Comparison of ENCODE assay signal across 8 cellular contexts in the genomic region with DNA sequence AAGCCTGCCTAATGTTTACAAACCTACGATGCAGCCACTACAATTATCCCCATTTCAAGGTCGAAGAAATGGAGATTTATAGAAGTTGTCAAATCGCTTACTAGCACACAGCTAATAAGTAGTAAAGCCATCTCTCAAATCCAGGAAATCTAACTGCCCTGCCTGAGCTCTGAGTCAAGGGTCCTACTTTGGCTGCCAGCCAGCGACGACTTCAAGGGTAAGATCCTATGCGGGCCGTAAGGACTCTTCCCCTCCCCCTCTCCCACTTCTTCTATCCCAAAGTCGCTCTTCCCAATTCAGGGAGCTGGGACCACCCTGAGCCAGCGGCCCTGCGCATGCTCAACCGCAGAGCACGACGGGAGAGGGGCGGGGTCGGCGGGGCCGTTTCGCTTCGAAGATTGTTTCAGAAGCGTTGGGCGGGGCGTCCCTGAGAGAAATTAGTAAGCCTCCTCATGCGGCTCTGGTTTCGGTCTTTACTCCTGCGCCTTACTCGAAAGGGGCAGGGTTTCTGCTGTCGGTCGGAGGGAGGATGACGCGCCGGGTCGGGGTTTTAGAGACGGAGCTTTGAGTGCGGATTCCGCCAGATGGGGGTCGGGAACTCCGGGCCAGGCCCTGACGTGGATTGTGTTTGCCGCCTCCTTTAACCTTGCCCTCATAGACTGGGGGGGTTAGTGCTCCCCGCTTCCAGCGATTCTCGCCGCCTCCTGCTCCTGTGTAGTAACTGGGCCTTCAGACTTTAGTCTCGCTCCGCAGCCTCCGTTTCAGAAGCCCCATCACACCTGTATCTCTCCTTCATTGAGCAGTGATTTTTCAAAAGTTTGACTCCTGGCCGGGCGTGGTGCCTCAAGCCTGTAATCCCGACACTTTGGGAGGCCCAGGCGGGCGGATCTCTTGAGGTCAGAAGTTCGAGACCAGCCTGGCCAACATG. TPM values are rescaled to one million over a fixed set of nuclear protein-coding genes. Genes with fewer than 3 reads are reported as not detected.
DNase-seq lines count a peak whose midpoint lies in the region; ATAC-seq and TF ChIP-seq lines count a peak whose summit lies in the region.

A gene (plus strand): TSS at position 383 of the 928 bp plus-strand sequence. CDS start 14,603 bp downstream, outside the sequence.

- TF ChIP-seq CTCF in PC-9 (conservative IDR thresholded peaks at IDR 0.05), result no peak
- TF ChIP-seq CTCF in fibroblast of lung (conservative IDR thresholded peaks at IDR 0.05 in 1 of 2, IDR thresholded peaks at IDR 0.05 in 1 of 2; ENCODE audit: low read depth in 1 of 2, low read length in 2 of 2), result no peak

- POLR2A ChIA-PET in PC-9 (lab: Charles Lee; ENCODE audit: unreplicated experiment), result interaction anchor here (0.7 to 0.8 kb wide), 3 partner anchors 14 to 63 kb away, joined by 5 to 32 read pairs (median 14); a partner anchor contains a TSS
- POLR2A ChIA-PET in naive thymus-derived CD4-positive, alpha-beta T cell (lab: Charles Lee), result interaction anchor here (1.1 to 1.5 kb wide), 4 partner anchors 49 to 114 kb away, joined by 3 to 13 read pairs (median 4); a partner anchor contains a TSS

- peak within 1 kb of the TSS; percentile 100 for H3K27ac Mint-ChIP-seq in activated T-helper 1 cell treated with anti-CD3 and anti-CD28 coated beads, Interleukin-12 subunit alpha, Interleukin-12 subunit beta, Interleukin-2, Interleukin-4 antibody, amounts not matched to agents 30 ng/mL and 10 ng/mL and 1 ng/mL, durations not matched to agents 14 hours and 24 hours and 36 hours
- peak within 1 kb of the TSS; percentile 97 to 100 (median 99) for H3K27ac Mint-ChIP-seq in naive thymus-derived CD4-positive, alpha-beta T cell
- H3K27ac Mint-ChIP-seq in stimulated activated memory B cell treated with anti-CD40 and anti-IgM and Interleukin-4, amounts not matched to agents 10 μg/mL and 1 μg/mL and 100 μg/mL, for 72 hours, result peak within 1 kb of the TSS; percentile 100

- peaks cover 12% of the 10 kb centered on the region; the same call in 1 of the 2 replicates for H3F3A ChIP-seq in PC-9 (ENCODE audit: insufficient read depth, low read depth)

- H3K27me3 ChIP-seq in PC-9 (ENCODE audit: insufficient read depth, low read depth) (no peaks in the 10 kb centered on the region), fibroblast of lung (ENCODE audit: control insufficient read depth, insufficient read depth, low read length) (no peaks in the 10 kb centered on the region)
- no peaks in the 10 kb centered on the region for H3K27me3 ChIP-seq in naive thymus-derived CD4-positive, alpha-beta T cell (ENCODE audit: control insufficient read depth in 2 of 2, insufficient read depth in 2 of 2, low read length in 2 of 2)

- no peaks in the 10 kb centered on the region for H3K9me2 ChIP-seq in PC-9 (ENCODE audit: insufficient read depth)

- no peak for TF ChIP-seq RAD21 in Ishikawa (IDR thresholded peaks at IDR 0.05; ENCODE audit: low read depth)

- H3K4me3 ChIP-seq in PC-9 (peak within 1 kb of the TSS; percentile 83), fibroblast of lung (replicated peaks in 1 of 4; ENCODE audit: control extremely low read depth in 1 of 4, insufficient read depth in 1 of 4, low read depth in 3 of 4, low read length in 4 of 4) (peak within 1 kb of the TSS; percentile 63 to 92 (median 68))
- H3K4me3 ChIP-seq in naive thymus-derived CD4-positive, alpha-beta T cell (ENCODE audit: low read length), result peak within 1 kb of the TSS; percentile 72

- no peaks in the 10 kb centered on the region for H3K9me3 ChIP-seq in PC-9 (ENCODE audit: insufficient read depth, low read depth)
- H3K9me3 ChIP-seq in fibroblast of lung (ENCODE audit: control insufficient read depth, insufficient read depth, low read depth, low read length), result no peaks in the 10 kb centered on the region
- no peaks in the 10 kb centered on the region for H3K9me3 ChIP-seq in naive thymus-derived CD4-positive, alpha-beta T cell (ENCODE audit: control insufficient read depth in 2 of 3, low read length in 3 of 3)

- CTCF ChIA-PET in PC-9 (lab: Charles Lee), result interaction anchor here (0.6 to 0.9 kb wide), 2 partner anchors 30 to 48 kb away, joined by 3 to 11 read pairs; a partner anchor contains a TSS
- CTCF ChIA-PET in naive thymus-derived CD4-positive, alpha-beta T cell (lab: Charles Lee), result interaction anchor here (0.6 kb wide), 1 partner anchor 774 kb away, joined by 3 read pairs; no protein-coding TSS in a partner anchor

- H3K36me3 Mint-ChIP-seq in activated T-helper 1 cell treated with anti-CD3 and anti-CD28 coated beads, Interleukin-12 subunit alpha, Interleukin-12 subunit beta, Interleukin-2, Interleukin-4 antibody, amounts not matched to agents 30 ng/mL and 10 ng/mL and 1 ng/mL, durations not matched to agents 14 hours and 24 hours and 36 hours (ENCODE audit: low read depth), result peaks cover 8% of the 10 kb centered on the region
- peaks cover 4 to 18% (median 5%) of the 10 kb centered on the region in 5 donors for H3K36me3 Mint-ChIP-seq in naive thymus-derived CD4-positive, alpha-beta T cell
- peaks cover 9% of the 10 kb centered on the region for H3K36me3 Mint-ChIP-seq in stimulated activated memory B cell treated with anti-CD40 and anti-IgM and Interleukin-4, amounts not matched to agents 10 μg/mL and 1 μg/mL and 100 μg/mL, for 72 hours

- peaks cover 47% of the 10 kb centered on the region for H3K79me2 ChIP-seq in PC-9 (ENCODE audit: low read depth)
- peaks cover 34% of the 10 kb centered on the region for H3K79me2 ChIP-seq in fibroblast of lung (ENCODE audit: control insufficient read depth, insufficient read depth, low read length)

- peaks cover 16% of the 10 kb centered on the region for H3K9me3 Mint-ChIP-seq in activated T-helper 1 cell treated with anti-CD3 and anti-CD28 coated beads, Interleukin-12 subunit alpha, Interleukin-12 subunit beta, Interleukin-2, Interleukin-4 antibody, amounts not matched to agents 30 ng/mL and 10 ng/mL and 1 ng/mL, durations not matched to agents 14 hours and 24 hours and 36 hours
- peaks cover 0 to 12% (median 0%) of the 10 kb centered on the region in 11 donors for H3K9me3 Mint-ChIP-seq in naive thymus-derived CD4-positive, alpha-beta T cell
- peaks cover 3% of the 10 kb centered on the region for H3K9me3 Mint-ChIP-seq in stimulated activated memory B cell treated with anti-CD40 and anti-IgM and Interleukin-4, amounts not matched to agents 10 μg/mL and 1 μg/mL and 100 μg/mL, for 72 hours

- intact Hi-C loops in PC-9 (cut with micrococcal nuclease; ENCODE audit: unreplicated experiment), result loop anchor here (1.0 kb wide), 1 partner anchor 48 kb away; a partner anchor contains a TSS
- intact Hi-C loops in activated T-helper 1 cell treated with anti-CD3 and anti-CD28 coated beads, Interleukin-12 subunit alpha, Interleukin-12 subunit beta, Interleukin-2, Interleukin-4 antibody, amounts not matched to agents 30 ng/mL and 10 ng/mL and 1 ng/mL, durations not matched to agents 14 hours and 24 hours and 36 hours (cut with micrococcal nuclease), result loop anchor here (1.0 to 2.0 kb wide), 5 partner anchors 48 to 220 kb away; a partner anchor contains a TSS
- intact Hi-C loops in naive thymus-derived CD4-positive, alpha-beta T cell (cut with micrococcal nuclease), result loop anchor here (1.0 to 10.0 kb wide), 6 partner anchors 48 to 220 kb away; a partner anchor contains a TSS

- H3K4me1 ChIP-seq in PC-9 (replicated peaks; ENCODE audit: insufficient read depth), result peaks cover 19% of the 10 kb centered on the region
- peaks cover 4% of the 10 kb centered on the region for H3K4me1 ChIP-seq in fibroblast of lung (ENCODE audit: control insufficient read depth, extremely low read depth, insufficient read depth, low read length)
- H3K4me1 ChIP-seq in naive thymus-derived CD4-positive, alpha-beta T cell (ENCODE audit: control insufficient read depth in 2 of 2, insufficient read depth in 2 of 2, low read length in 2 of 2), result peaks cover 8 to 11% of the 10 kb centered on the region in 2 donors

- H3K27ac ChIP-seq in PC-9 (peak within 1 kb of the TSS; percentile 88), fibroblast of lung (ENCODE audit: insufficient read depth, low read length) (peak within 1 kb of the TSS; percentile 88)
- H3K27ac ChIP-seq in naive thymus-derived CD4-positive, alpha-beta T cell (ENCODE audit: low read depth, low read length), result peak within 1 kb of the TSS; percentile 86

- peak within 1 kb of the TSS; percentile 98 for H3K4me3 Mint-ChIP-seq in activated T-helper 1 cell treated with anti-CD3 and anti-CD28 coated beads, Interleukin-12 subunit alpha, Interleukin-12 subunit beta, Interleukin-2, Interleukin-4 antibody, amounts not matched to agents 30 ng/mL and 10 ng/mL and 1 ng/mL, durations not matched to agents 14 hours and 24 hours and 36 hours
- H3K4me3 Mint-ChIP-seq in naive thymus-derived CD4-positive, alpha-beta T cell, result peak within 1 kb of the TSS; percentile 84 to 100 (median 98)
- H3K4me3 Mint-ChIP-seq in stimulated activated memory B cell treated with anti-CD40 and anti-IgM and Interleukin-4, amounts not matched to agents 10 μg/mL and 1 μg/mL and 100 μg/mL, for 72 hours, result peak within 1 kb of the TSS; percentile 98

- H3K9ac ChIP-seq in fibroblast of lung (ENCODE audit: insufficient read depth, low read length), result peak within 1 kb of the TSS; percentile 75

- H4K20me1 ChIP-seq in PC-9 (ENCODE audit: insufficient read depth), result peaks cover 2% of the 10 kb centered on the region; the same call in 1 of the 2 replicates
- no peaks in the 10 kb centered on the region for H4K20me1 ChIP-seq in fibroblast of lung (ENCODE audit: control insufficient read depth, extremely low read depth, insufficient read depth, low read length)

- TF ChIP-seq EP300 in Ishikawa (IDR thresholded peaks at IDR 0.05; ENCODE audit: borderline replicate concordance), result no peak

- H3K4me1 Mint-ChIP-seq in activated T-helper 1 cell treated with anti-CD3 and anti-CD28 coated beads, Interleukin-12 subunit alpha, Interleukin-12 subunit beta, Interleukin-2, Interleukin-4 antibody, amounts not matched to agents 30 ng/mL and 10 ng/mL and 1 ng/mL, durations not matched to agents 14 hours and 24 hours and 36 hours (ENCODE audit: low read depth), result peaks cover 34% of the 10 kb centered on the region
- H3K4me1 Mint-ChIP-seq in naive thymus-derived CD4-positive, alpha-beta T cell, result peaks cover 24 to 47% (median 42%) of the 10 kb centered on the region in 7 donors
- H3K4me1 Mint-ChIP-seq in stimulated activated memory B cell treated with anti-CD40 and anti-IgM and Interleukin-4, amounts not matched to agents 10 μg/mL and 1 μg/mL and 100 μg/mL, for 72 hours, result peaks cover 39% of the 10 kb centered on the region

- BruUV-seq in PC-9 (replicated peaks; lab: Mats Ljungman, UMichigan), result TSS peak; percentile 92

- peak; percentile 75 for DNase-seq in DMS153 (lab: John Stamatoyannopoulos, UW)
- DNase-seq in PC-9, result peak; percentile 80 to 84
- peak; percentile 82 for DNase-seq in activated T-helper 1 cell treated with anti-CD3 and anti-CD28 coated beads, Interleukin-12 subunit alpha, Interleukin-12 subunit beta, Interleukin-2, Interleukin-4 antibody, amounts not matched to agents 30 ng/mL and 10 ng/mL and 1 ng/mL, durations not matched to agents 14 hours and 24 hours and 36 hours (ENCODE audit: low spot score)
- DNase-seq in fibroblast of lung (ENCODE audit: low read depth in 2 of 2), result peak; percentile 86 to 87
- peak; percentile 64 to 87 (median 75) for DNase-seq in naive thymus-derived CD4-positive, alpha-beta T cell

- H3K27me3 Mint-ChIP-seq in activated T-helper 1 cell treated with anti-CD3 and anti-CD28 coated beads, Interleukin-12 subunit alpha, Interleukin-12 subunit beta, Interleukin-2, Interleukin-4 antibody, amounts not matched to agents 30 ng/mL and 10 ng/mL and 1 ng/mL, durations not matched to agents 14 hours and 24 hours and 36 hours (ENCODE audit: insufficient read depth), result no peaks in the 10 kb centered on the region
- peaks cover 0 to 17% (median 10%) of the 10 kb centered on the region in 5 donors for H3K27me3 Mint-ChIP-seq in naive thymus-derived CD4-positive, alpha-beta T cell
- H3K27me3 Mint-ChIP-seq in stimulated activated memory B cell treated with anti-CD40 and anti-IgM and Interleukin-4, amounts not matched to agents 10 μg/mL and 1 μg/mL and 100 μg/mL, for 72 hours, result peaks cover 18% of the 10 kb centered on the region

- ATAC-seq in GM21529 (IDR thresholded peaks at IDR 0.05; ENCODE audit: unreplicated experiment), result peak; percentile 93
- peak; percentile 92 for ATAC-seq in naive thymus-derived CD4-positive, alpha-beta T cell
- peak; percentile 97 for ATAC-seq in stimulated activated memory B cell treated with anti-CD40 and anti-IgM and Interleukin-4, amounts not matched to agents 10 μg/mL and 1 μg/mL and 100 μg/mL, for 72 hours

- H2AFZ ChIP-seq in PC-9, result peak within 1 kb of the TSS; percentile 93
- H2AFZ ChIP-seq in fibroblast of lung (ENCODE audit: low read length), result peak within 1 kb of the TSS; percentile 98

- H3K4me2 ChIP-seq in PC-9 (peak within 1 kb of the TSS; percentile 75), fibroblast of lung (ENCODE audit: extremely low read depth, insufficient read depth, low read length) (peak within 1 kb of the TSS; percentile 95)

- no peaks in the 10 kb centered on the region for H3K36me3 ChIP-seq in PC-9 (ENCODE audit: low read depth)
- H3K36me3 ChIP-seq in fibroblast of lung (ENCODE audit: control insufficient read depth, insufficient read depth, low read length), result no peaks in the 10 kb centered on the region
- no peaks in the 10 kb centered on the region for H3K36me3 ChIP-seq in naive thymus-derived CD4-positive, alpha-beta T cell (ENCODE audit: control insufficient read depth in 2 of 3, insufficient read depth in 3 of 3, low read length in 3 of 3)

RNA-seq across cellular contexts. Expression of the gene that starts here (rescaled TPM):
- 31.9 and 49.7 TPM in 2 replicates for total RNA-seq in PC-9 (2021)
- total RNA-seq in activated T-helper 1 cell treated with anti-CD3 and anti-CD28 coated beads, Interleukin-12 subunit alpha, Interleukin-12 subunit beta, Interleukin-2, Interleukin-4 antibody, amounts not matched to agents 30 ng/mL and 10 ng/mL and 1 ng/mL, durations not matched to agents 14 hours and 24 hours and 36 hours, result 3.3 and 5.3 TPM in 2 replicates
- total RNA-seq in fibroblast of lung, result 18.5 and 19.0 TPM in 2 replicates
- polyA plus RNA-seq in fibroblast of lung, result 9.0 and 10.3 TPM in 2 replicates
- polyA plus RNA-seq in fibroblast of lung (2012), result 4.0 and 4.9 TPM in 2 replicates
- polyA minus RNA-seq in fibroblast of lung (ENCODE audit: low replicate concordance), result 1.2 and 19.5 TPM in 2 replicates
- 10 to 100 TPM; 11.8 to 21.2 (median 13.9) TPM for total RNA-seq in naive thymus-derived CD4-positive, alpha-beta T cell
- polyA plus RNA-seq in naive thymus-derived CD4-positive, alpha-beta T cell, result 10 to 100 TPM; 15.5 to 18.4 TPM

Comparison
In these comparisons a context has a peak if more than half of its experiments do, and no peak if none do; other contexts are left out.
1. Peak in every context shown above with its lines: DNase-seq, ATAC-seq, H3K4me3 ChIP-seq and H3K27ac ChIP-seq.